9 cellular contexts compared by ENCODE assay signal in the genomic region with DNA sequence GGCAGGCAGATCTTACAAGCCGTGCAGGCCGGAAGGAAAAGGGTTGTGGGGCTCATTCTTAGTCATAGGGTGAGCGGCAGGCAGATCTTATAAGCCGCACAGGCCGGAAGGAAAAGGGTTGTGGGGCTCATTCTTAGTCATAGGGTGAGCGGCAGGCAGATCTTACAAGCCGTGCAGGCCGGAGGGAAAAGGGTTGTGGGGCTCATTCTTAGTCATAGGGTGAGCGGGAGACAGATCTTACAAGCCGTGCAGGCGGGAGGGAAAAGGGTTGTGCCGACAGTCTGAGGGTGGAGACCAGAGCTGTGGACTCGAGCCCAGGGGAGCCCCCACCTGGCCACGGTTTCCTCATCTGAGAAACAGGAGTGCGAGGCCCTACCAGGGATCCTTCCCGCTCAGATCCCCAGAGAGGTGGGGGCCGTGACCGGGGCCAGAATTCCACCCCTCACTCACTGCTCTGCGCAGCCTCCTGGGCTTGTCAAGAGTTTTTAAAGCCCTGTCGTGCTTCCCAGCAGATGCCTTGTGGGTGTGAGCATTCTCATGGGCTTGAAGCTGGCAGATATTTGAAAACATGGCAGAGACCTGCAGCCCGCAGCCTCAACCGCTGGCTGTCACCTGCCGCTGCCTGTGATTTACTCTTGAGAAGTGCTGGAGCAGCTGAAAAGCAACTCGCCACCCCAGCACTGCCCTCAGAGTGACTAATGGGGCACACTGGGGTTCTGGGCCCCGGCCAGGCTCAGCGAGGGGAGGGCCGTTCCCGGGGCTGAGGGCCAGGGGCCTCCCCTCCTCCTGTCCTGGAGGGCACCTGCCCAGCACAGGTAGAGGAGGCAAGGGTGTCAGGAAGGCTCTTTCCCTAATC. TPM values are rescaled to one million over a fixed set of nuclear protein-coding genes. Genes with fewer than 3 reads are reported as not detected.
DNase-seq lines count a peak whose midpoint lies in the region; ATAC-seq and TF ChIP-seq lines count a peak whose summit lies in the region.
"Had no signal": no experiment of that assay in that cellular context is flagged by ENCODE, and none has a peak within 500 bp of the region (broad histone marks: within the 10 kb centered on the region; RNA-seq: fewer than 3 reads in every experiment).

No MANE protein-coding gene starts in this region.

- no peak overlapping the region for H3K27ac Mint-ChIP-seq in type B pancreatic cell

- H3K9me3 Mint-ChIP-seq in type B pancreatic cell, result no peaks in the 10 kb centered on the region

- intact Hi-C loops in spleen (cut with DNase I; ENCODE audit: low total_unique reads), result no loop called here

- H3K4me3 ChIP-seq in GM12864 (ENCODE audit: low read depth, low read length) (no peak overlapping the region; the same call in 1 of the 2 replicates), NT2/D1 (ENCODE audit: insufficient read length, low read depth) (no peak overlapping the region), fibroblast of villous mesenchyme (ENCODE audit: low read depth, low read length) (no peak overlapping the region), spleen (peak overlapping the region in 6 of 8 donors; percentile 5 to 64 (median 25))

- no peak for TF ChIP-seq POLR2A in spleen (IDR thresholded peaks at IDR 0.05)

- DNase-seq in GM12864 (ENCODE audit: low read depth) (peak; percentile 90), NT2/D1 (ENCODE audit: low read depth, low spot score) (no peak), activated T-cell treated with anti-CD3 and anti-CD28 coated beads for 24 hours (ENCODE audit: low read depth) (peak; percentile 74), fibroblast of villous mesenchyme (ENCODE audit: low read depth) (peak; percentile 55), spleen (peak; percentile 88), type B pancreatic cell (ENCODE audit: extremely low spot score, unreplicated experiment) (no peak), D341Med (ENCODE audit: low spot score) (no peak)

- no peak overlapping the region for H3K4me3 Mint-ChIP-seq in type B pancreatic cell

- H3K36me3 ChIP-seq in NT2/D1 (ENCODE audit: insufficient read depth, insufficient read length, low read length) (no peaks in the 10 kb centered on the region), spleen (no peaks in the 10 kb centered on the region)

- no peak for TF ChIP-seq CTCF in GM12864 (IDR thresholded peaks at IDR 0.05; ENCODE audit: low read depth, low read length, missing control alignments)
- TF ChIP-seq CTCF in fibroblast of villous mesenchyme (IDR thresholded peaks at IDR 0.05; ENCODE audit: insufficient read depth, low read depth, low read length), result no peak
- no peak for TF ChIP-seq CTCF in spleen (IDR thresholded peaks at IDR 0.05 in 8 of 11, conservative IDR thresholded peaks at IDR 0.05 in 3 of 11)
- TF ChIP-seq CTCF in type B pancreatic cell (conservative IDR thresholded peaks at IDR 0.05), result no peak

- peak overlapping the region; percentile 1 for H3K9ac ChIP-seq in NT2/D1 (ENCODE audit: insufficient read length, low read depth)

- H3K9me3 ChIP-seq in NT2/D1 (ENCODE audit: insufficient read depth, low read length), result no peaks in the 10 kb centered on the region
- no peaks in the 10 kb centered on the region for H3K9me3 ChIP-seq in spleen

- 26 to 41% (median 30%) methylated on average over 24 to 28 of the region's 28 CpGs for WGBS in spleen, 5 donors

- H3K27me3 Mint-ChIP-seq in type B pancreatic cell, result peaks cover 12% of the 10 kb centered on the region

- H3K36me3 Mint-ChIP-seq in type B pancreatic cell, result no peaks in the 10 kb centered on the region

- H3K4me1 Mint-ChIP-seq in type B pancreatic cell (ENCODE audit: unreplicated experiment), result peaks cover 5% of the 10 kb centered on the region

- ATAC-seq in HG02759 (IDR thresholded peaks at IDR 0.05; ENCODE audit: unreplicated experiment), result peak; percentile 92

- H3K27me3 ChIP-seq in NT2/D1 (ENCODE audit: insufficient read depth, insufficient read length) (no peaks in the 10 kb centered on the region), spleen (replicated peaks in 1 of 7) (peaks cover 0 to 77% (median 8%) of the 10 kb centered on the region in 7 donors)

- peak overlapping the region; percentile 55 to 92 (median 82) for H3K27ac ChIP-seq in spleen

- peaks cover 35% of the 10 kb centered on the region for H3K4me1 ChIP-seq in NT2/D1 (ENCODE audit: insufficient read depth, insufficient read length)
- H3K4me1 ChIP-seq in spleen, result peaks cover 17 to 45% (median 34%) of the 10 kb centered on the region in 6 donors

RNA-seq across cellular contexts. Expression of gene NTSR1, which starts 31.9 kb away (rescaled TPM):
- total RNA-seq in fibroblast of villous mesenchyme (under 0.01 TPM in 2 replicates), spleen (1 to 10 TPM in 3 of 7 donors, under 1 TPM in 4; 0.51 to 5.7 (median 0.92) TPM), type B pancreatic cell (ENCODE audit: low replicate concordance) (0.24 TPM in 1 of 2 replicates, not detected in the other)
- polyA plus RNA-seq in spleen, result under 1 TPM; 0.14 to 0.30 (median 0.26) TPM
- total RNA-seq: activated CD8-positive, alpha-beta memory T cell treated with anti-CD3 and anti-CD28 coated beads for 36 hours had no signal

RNA-seq across cellular contexts. Expression of gene MRGBP, which starts 55.8 kb away (rescaled TPM):
- total RNA-seq in fibroblast of villous mesenchyme (22.2 and 23.7 TPM in 2 replicates), spleen (10 to 100 TPM in 4 of 7 donors, 1 to 10 TPM in 3; 8.5 to 15.7 (median 12.0) TPM), type B pancreatic cell (ENCODE audit: low replicate concordance) (8.4 and 14.6 TPM in 2 replicates)
- 10 to 100 TPM; 10.6 to 13.1 (median 12.6) TPM for polyA plus RNA-seq in spleen

Comparison
In these comparisons a context has a peak if more than half of its experiments do, and no peak if none do; other contexts are left out.
1. DNase-seq: peak in GM12864 (single experiment), activated T-cell treated with anti-CD3 and anti-CD28 coated beads for 24 hours (single experiment), fibroblast of villous mesenchyme (single experiment) and spleen (single experiment); none in NT2/D1 (single experiment), type B pancreatic cell (single experiment) and D341Med (single experiment).
2. H3K4me3 ChIP-seq: peak in spleen (6 of 8); none in GM12864 (single experiment), NT2/D1 (single experiment) and fibroblast of villous mesenchyme (single experiment).